ENCODE assay signal across 22 cellular contexts in genomic region chr11:116610190-116610589, GRCh38.
DNase-seq lines count a peak whose midpoint lies in the region; ATAC-seq and TF ChIP-seq lines count a peak whose summit lies in the region.
"Had no signal": no experiment of that assay in that cellular context is flagged by ENCODE, and none has a peak within 500 bp of the region (broad histone marks: within the 10 kb centered on the region; RNA-seq: fewer than 3 reads in every experiment).

No MANE protein-coding gene starts in this region.

- no peak overlapping the region for H3K4me3 Mint-ChIP-seq in type B pancreatic cell
- H3K4me3 Mint-ChIP-seq: activated CD8-positive, alpha-beta T cell treated with anti-CD3 and anti-CD28 coated beads for 36 hours; B cell; CD8-positive, alpha-beta memory T cell had no signal

- 69 to 72% methylated on average over 6 to 7 of the region's 7 CpGs for WGBS in tibial nerve, 2 donors

- H3K36me3 Mint-ChIP-seq in type B pancreatic cell, result no peaks in the 10 kb centered on the region
- H3K36me3 Mint-ChIP-seq: CD8-positive, alpha-beta memory T cell had no signal

- no peak for TF ChIP-seq EP300 in tibial nerve (IDR thresholded peaks at IDR 0.05)

- H3K4me3 ChIP-seq in tibial nerve, result no peak overlapping the region
- H3K4me3 ChIP-seq: body of pancreas, HAP-1, upper lobe of right lung had no signal

- DNase-seq in NCI-H82 (lab: John Stamatoyannopoulos, UW) (peak; percentile 57), NCI-H82 treated with DMSO at 0.1 percent for 48 hours (lab: John Stamatoyannopoulos, UW; ENCODE audit: unreplicated experiment) (no peak), NCI-H2081 treated with DMSO at 0.1 percent for 48 hours (lab: John Stamatoyannopoulos, UW) (peak; percentile 94), NCI-H774 (lab: John Stamatoyannopoulos, UW) (peak; percentile 54), type B pancreatic cell (ENCODE audit: extremely low spot score, unreplicated experiment) (peak; percentile 58), superior temporal gyrus (ENCODE audit: extremely low spot score) (no peak), tibial nerve (ENCODE audit: low spot score in 2 of 2) (no peak)
- DNase-seq: activated CD4-positive, alpha-beta T cell treated with anti-CD3 and anti-CD28 coated beads for 1 hour; activated CD8-positive, alpha-beta T cell treated with anti-CD3 and anti-CD28 coated beads for 36 hours; activated gamma-delta T cell; body of pancreas; CD8-positive, alpha-beta memory T cell; effector memory CD4-positive, alpha-beta T cell; foreskin keratinocyte; mesendoderm; NCI-H2227 treated with DMSO at 0.1 percent for 48 hours; upper lobe of right lung had no signal

- no peak overlapping the region for H3K27ac ChIP-seq in tibial nerve
- H3K27ac ChIP-seq: body of pancreas, foreskin keratinocyte, neutrophil, upper lobe of right lung had no signal

- no peaks in the 10 kb centered on the region for H3K4me1 Mint-ChIP-seq in type B pancreatic cell (ENCODE audit: unreplicated experiment)
- H3K4me1 Mint-ChIP-seq: B cell; CD8-positive, alpha-beta memory T cell had no signal

- H3K27me3 Mint-ChIP-seq in type B pancreatic cell, result peaks cover 71% of the 10 kb centered on the region

- peaks cover 7% of the 10 kb centered on the region for H3K9me3 Mint-ChIP-seq in type B pancreatic cell
- H3K9me3 Mint-ChIP-seq: activated CD8-positive, alpha-beta T cell treated with anti-CD3 and anti-CD28 coated beads for 36 hours had no signal

- no peak for TF ChIP-seq POLR2A in tibial nerve (IDR thresholded peaks at IDR 0.05)

- no peaks in the 10 kb centered on the region for H3K4me1 ChIP-seq in tibial nerve
- H3K4me1 ChIP-seq: body of pancreas, foreskin keratinocyte, HAP-1, upper lobe of right lung had no signal

- no peaks in the 10 kb centered on the region for H3K36me3 ChIP-seq in tibial nerve
- H3K36me3 ChIP-seq: HAP-1, neutrophil, upper lobe of right lung had no signal

- H3K27me3 ChIP-seq in tibial nerve, result no peaks in the 10 kb centered on the region
- H3K27me3 ChIP-seq: foreskin keratinocyte, neutrophil, upper lobe of right lung had no signal

- no peak for ATAC-seq in GM18873 (IDR thresholded peaks at IDR 0.05; ENCODE audit: low FRiP score, unreplicated experiment)
- ATAC-seq: activated CD8-positive, alpha-beta T cell treated with anti-CD3 and anti-CD28 coated beads for 36 hours; body of pancreas; esophagus mucosa; foreskin keratinocyte; upper lobe of right lung had no signal

- no peak overlapping the region for H3K27ac Mint-ChIP-seq in type B pancreatic cell
- H3K27ac Mint-ChIP-seq: activated CD8-positive, alpha-beta T cell treated with anti-CD3 and anti-CD28 coated beads for 36 hours; B cell had no signal

- TF ChIP-seq CTCF in type B pancreatic cell (conservative IDR thresholded peaks at IDR 0.05) (no peak), tibial nerve (IDR thresholded peaks at IDR 0.05) (no peak)

- H3K9me3 ChIP-seq in tibial nerve, result peaks cover 0 to 6% (median 0%) of the 10 kb centered on the region in 4 donors
- H3K9me3 ChIP-seq: body of pancreas, HAP-1, neutrophil, upper lobe of right lung had no signal

Comparison
In these comparisons a context has a peak if more than half of its experiments do, and no peak if none do; other contexts are left out.
1. DNase-seq: peak in NCI-H82 (single experiment), NCI-H2081 treated with DMSO at 0.1 percent for 48 hours (single experiment), NCI-H774 (single experiment) and type B pancreatic cell (single experiment); none in NCI-H82 treated with DMSO at 0.1 percent for 48 hours (single experiment), superior temporal gyrus (single experiment) and tibial nerve (0 of 2).